In the genomic region with DNA sequence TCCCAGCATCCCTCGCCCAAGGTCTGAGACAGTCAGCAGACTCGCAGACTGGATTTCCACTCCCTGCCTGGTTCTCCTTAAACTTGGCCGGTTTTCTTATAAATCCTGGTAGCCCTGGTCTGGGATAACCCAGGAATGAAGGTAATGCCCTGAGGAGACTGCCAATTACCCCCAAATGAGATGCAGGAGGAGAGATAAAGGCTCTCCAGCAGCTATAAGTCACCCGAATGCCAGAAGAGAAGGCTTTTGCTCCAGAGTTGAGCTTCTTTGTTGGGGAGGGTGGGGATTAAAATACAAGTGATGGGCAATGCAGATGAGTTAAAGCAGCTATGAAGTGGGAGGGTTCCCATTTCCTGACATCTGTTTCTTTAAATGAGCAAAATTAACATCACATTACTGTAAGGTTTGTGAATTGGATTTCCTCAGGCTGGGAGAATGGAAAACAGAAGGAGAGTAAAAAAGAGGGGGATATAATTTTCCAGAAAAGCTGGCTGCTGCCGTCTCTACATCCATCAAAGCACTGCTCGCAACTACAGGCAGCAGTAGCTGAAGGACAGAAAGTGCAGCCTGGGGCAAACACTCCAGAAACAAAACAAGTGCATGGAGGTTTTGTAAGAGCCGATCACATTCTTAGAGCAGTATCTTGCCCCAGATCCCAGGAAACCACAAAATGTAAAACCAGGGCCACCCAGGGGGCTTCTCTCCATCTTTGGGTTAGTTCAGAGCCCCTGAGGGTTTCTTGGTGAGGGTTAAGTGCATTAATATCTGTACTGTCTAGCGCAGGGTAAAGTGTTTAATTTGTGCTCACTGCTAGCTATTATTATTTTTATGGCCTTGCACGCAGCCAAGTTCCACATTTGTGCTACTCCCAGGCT, we compare ENCODE assay signal across 18 cellular contexts.
"Had no signal": no experiment of that assay in that cellular context is flagged by ENCODE, and none has a peak within 500 bp of the region (broad histone marks: within the 10 kb centered on the region; RNA-seq: fewer than 3 reads in every experiment).

No MANE protein-coding gene starts in this region.

- H3K27ac ChIP-seq: brain microvascular endothelial cell, heart left ventricle, pancreas, sigmoid colon, tibial artery had no signal

- DNase-seq: activated CD4-positive, alpha-beta T cell treated with anti-CD3 and anti-CD28 coated beads, Interleukin-2, amount 10 ng/mL, durations not matched to agents 7 days and 5 days; activated CD8-positive, alpha-beta memory T cell treated with anti-CD3 and anti-CD28 coated beads for 24 hours; activated gamma-delta T cell treated with Interleukin-2 at 50 U/mL for 16 hours; amniotic stem cell; brain microvascular endothelial cell; cortex of kidney; effector CD4-positive, alpha-beta T cell; foreskin melanocyte; heart left ventricle; immature natural killer cell; pancreas; sigmoid colon; stimulated activated CD4-positive, alpha-beta T cell treated with anti-CD3 and anti-CD28 coated beads, Interleukin-12 subunit alpha, Interleukin-12 subunit beta, amount 100 ng/mL, for 4 hours had no signal

- H3K27me3 ChIP-seq: brain microvascular endothelial cell, heart left ventricle, pancreas, sigmoid colon, tibial artery had no signal

- H3K4me1 ChIP-seq: heart left ventricle, pancreas, tibial artery had no signal

- H3K4me3 ChIP-seq: heart left ventricle, pancreas, sigmoid colon, tibial artery had no signal

- FAIRE-seq: endothelial cell of umbilical vein, pancreas, TTC549, urothelium cell line had no signal

- H3K36me3 ChIP-seq: brain microvascular endothelial cell, pancreas had no signal

- ATAC-seq: heart left ventricle; pancreas; stimulated activated effector memory CD8-positive, alpha-beta T cell treated with anti-CD3 and anti-CD28 coated beads, Interleukin-12 subunit alpha, Interleukin-12 subunit beta, amount 100 ng/mL, for 72 hours had no signal

- H3K9me3 ChIP-seq: heart left ventricle, pancreas, sigmoid colon, tibial artery had no signal
